Comparison of ENCODE assay signal across 9 cellular contexts in genomic region chr2:3651686-3652516, GRCh38. TPM values are rescaled to one million over a fixed set of nuclear protein-coding genes. Genes with fewer than 3 reads are reported as not detected.
A peak's percentile ranks its signal among the peaks of the same experiment; 100 is the strongest.
DNase-seq lines count a peak whose midpoint lies in the region; ATAC-seq and TF ChIP-seq lines count a peak whose summit lies in the region.
"Had no signal": no experiment of that assay in that cellular context is flagged by ENCODE, and none has a peak within 500 bp of the region (broad histone marks: within the 10 kb centered on the region; RNA-seq: fewer than 3 reads in every experiment).

No MANE protein-coding gene starts in this region.

- peak overlapping the region; percentile 79 to 96 (median 89) for H3K4me3 Mint-ChIP-seq in CD8-positive, alpha-beta memory T cell

- CTCF ChIA-PET in CD8-positive, alpha-beta memory T cell (lab: Charles Lee) = interaction anchor here (0.6 to 5.4 kb wide), 18 partner anchors 8 to 275 kb away, joined by 3 to 61 read pairs (median 4); partner anchors contain the start of genes ADI1, RNASEH1 and RPS7

- no peaks in the 10 kb centered on the region for H3K27me3 ChIP-seq in CD8-positive, alpha-beta memory T cell (ENCODE audit: insufficient read depth, low read length, poor library complexity, severe bottlenecking)
- H3K27me3 ChIP-seq in HUES48 (ENCODE audit: control insufficient read depth, insufficient read depth, low read length) (no peaks in the 10 kb centered on the region), vagina (no peaks in the 10 kb centered on the region)

- peaks cover 11 to 18% (median 16%) of the 10 kb centered on the region in 3 donors for H3K4me1 Mint-ChIP-seq in CD8-positive, alpha-beta memory T cell

- no peak for TF ChIP-seq POLR2A in vagina (IDR thresholded peaks at IDR 0.05)

- peaks cover 0 to 11% of the 10 kb centered on the region in 2 donors for H3K27me3 Mint-ChIP-seq in CD8-positive, alpha-beta memory T cell

- peak; percentile 88 for ATAC-seq in GM19467 (IDR thresholded peaks at IDR 0.05; ENCODE audit: unreplicated experiment)
- ATAC-seq in activated naive CD4-positive, alpha-beta T cell treated with anti-CD3 and anti-CD28 coated beads, Interleukin-2, amount 50 U/mL, for 72 hours = peak; percentile 78 to 86
- ATAC-seq in left ventricle myocardium superior = peak; percentile 56

- peak overlapping the region; percentile 32 for H3K27ac ChIP-seq in CD8-positive, alpha-beta memory T cell (ENCODE audit: low read depth, low read length)
- H3K27ac ChIP-seq in HUES48 (ENCODE audit: low read depth, low read length) (peak overlapping the region; percentile 89), vagina (no peak overlapping the region)
- H3K27ac ChIP-seq: HL-60 had no signal

- peak overlapping the region; percentile 41 for H3K9ac ChIP-seq in HUES48 (ENCODE audit: low read depth, low read length)

- intact Hi-C loops in left ventricle myocardium superior (cut with micrococcal nuclease) = loop anchor here (10.0 kb wide), 1 partner anchor 227 kb away; no protein-coding TSS in a partner anchor
- intact Hi-C loops in vagina (cut with DNase I) = loop anchor here (10.0 kb wide), 1 partner anchor 227 kb away; no protein-coding TSS in a partner anchor

- H3K36me3 ChIP-seq in CD8-positive, alpha-beta memory T cell (ENCODE audit: insufficient read depth, low read length) = no peaks in the 10 kb centered on the region
- no peaks in the 10 kb centered on the region for H3K36me3 ChIP-seq in HUES48 (ENCODE audit: control insufficient read depth, insufficient read depth, low read length)
- H3K36me3 ChIP-seq in vagina = no peaks in the 10 kb centered on the region

- POLR2A ChIA-PET in CD8-positive, alpha-beta memory T cell (lab: Charles Lee) = interaction anchor here (0.7 to 1.7 kb wide), 4 partner anchors 76 to 133 kb away, joined by 4 to 9 read pairs (median 6); partner anchors contain the start of genes ADI1 and RNASEH1

- H3K4me1 ChIP-seq in CD8-positive, alpha-beta memory T cell (ENCODE audit: insufficient read depth, low read length) = peaks cover 9% of the 10 kb centered on the region
- H3K4me1 ChIP-seq in HUES48 (ENCODE audit: control insufficient read depth, insufficient read depth, low read length) = peaks cover 9% of the 10 kb centered on the region
- peaks cover 4% of the 10 kb centered on the region for H3K4me1 ChIP-seq in vagina

- peak overlapping the region; percentile 66 for H3K4me3 ChIP-seq in CD8-positive, alpha-beta memory T cell (ENCODE audit: low read length)
- H3K4me3 ChIP-seq in HUES48 (ENCODE audit: low read depth, low read length) = peak overlapping the region; percentile 39
- peak overlapping the region; percentile 25 to 34 for H3K4me3 ChIP-seq in vagina

- peak; percentile 33 to 89 (median 75) for DNase-seq in CD8-positive, alpha-beta memory T cell
- DNase-seq in RPMI7951 (ENCODE audit: low read depth) (peak; percentile 62), left ventricle myocardium superior (peak; percentile 57), putamen (ENCODE audit: low spot score) (peak; percentile 88), vagina (ENCODE audit: extremely low spot score in 2 of 2) (no peak)
- DNase-seq in activated naive CD4-positive, alpha-beta T cell treated with anti-CD3 and anti-CD28 coated beads, Interleukin-2, amount 50 U/mL, for 72 hours (ENCODE audit: low spot score in 2 of 2) = peak; percentile 66 to 73

- H3K27ac Mint-ChIP-seq in CD8-positive, alpha-beta memory T cell = peak overlapping the region in 7 of 8 donors; percentile 87 to 98 (median 95)
- peak overlapping the region; percentile 83 to 97 for H3K27ac Mint-ChIP-seq in activated naive CD4-positive, alpha-beta T cell treated with anti-CD3 and anti-CD28 coated beads, Interleukin-2, amount 50 U/mL, for 72 hours

- H3K36me3 Mint-ChIP-seq in CD8-positive, alpha-beta memory T cell = no peaks in the 10 kb centered on the region
- H3K36me3 Mint-ChIP-seq in activated naive CD4-positive, alpha-beta T cell treated with anti-CD3 and anti-CD28 coated beads, Interleukin-2, amount 50 U/mL, for 72 hours = no peaks in the 10 kb centered on the region

- no peaks in the 10 kb centered on the region for H3K9me3 Mint-ChIP-seq in CD8-positive, alpha-beta memory T cell
- H3K9me3 Mint-ChIP-seq in activated naive CD4-positive, alpha-beta T cell treated with anti-CD3 and anti-CD28 coated beads, Interleukin-2, amount 50 U/mL, for 72 hours = no peaks in the 10 kb centered on the region

- TF ChIP-seq CTCF in vagina (IDR thresholded peaks at IDR 0.05) = no peak

- H3K9me3 ChIP-seq in CD8-positive, alpha-beta memory T cell (ENCODE audit: low read length) = no peaks in the 10 kb centered on the region
- H3K9me3 ChIP-seq in HUES48 (ENCODE audit: control insufficient read depth, insufficient read depth, low read length) = no peaks in the 10 kb centered on the region
- H3K9me3 ChIP-seq in vagina = no peaks in the 10 kb centered on the region

RNA-seq across cellular contexts. Expression of gene ALLC, which starts 6.1 kb away (rescaled TPM):
- total RNA-seq in CD8-positive, alpha-beta memory T cell = not detected
- polyA plus RNA-seq in CD8-positive, alpha-beta memory T cell = not detected
- not detected in 2 replicates for total RNA-seq in RPMI7951 (2014; rRNA removed; shearing (Covaris generic))
- not detected for total RNA-seq in activated naive CD4-positive, alpha-beta T cell treated with anti-CD3 and anti-CD28 coated beads, Interleukin-2, amount 50 U/mL, for 72 hours
- total RNA-seq in left ventricle myocardium superior (not detected), vagina (not detected)

RNA-seq across cellular contexts. Expression of gene DCDC2C, which starts 51.5 kb away (rescaled TPM):
- total RNA-seq in CD8-positive, alpha-beta memory T cell = not detected
- not detected for polyA plus RNA-seq in CD8-positive, alpha-beta memory T cell
- total RNA-seq in RPMI7951 (2014; rRNA removed; shearing (Covaris generic)) = not detected in 2 replicates
- not detected for total RNA-seq in activated naive CD4-positive, alpha-beta T cell treated with anti-CD3 and anti-CD28 coated beads, Interleukin-2, amount 50 U/mL, for 72 hours
- total RNA-seq in left ventricle myocardium superior = not detected
- total RNA-seq in vagina = not detected

RNA-seq across cellular contexts. Expression of gene COLEC11, which starts 57.0 kb away (rescaled TPM):
- total RNA-seq in CD8-positive, alpha-beta memory T cell = under 1 TPM; 0.24 to 0.29 TPM
- not detected for polyA plus RNA-seq in CD8-positive, alpha-beta memory T cell
- 0.48 TPM in 1 of 2 replicates, not detected in the other for total RNA-seq in RPMI7951 (2014; rRNA removed; shearing (Covaris generic))
- total RNA-seq in activated naive CD4-positive, alpha-beta T cell treated with anti-CD3 and anti-CD28 coated beads, Interleukin-2, amount 50 U/mL, for 72 hours = not detected
- total RNA-seq in left ventricle myocardium superior (2.1 TPM), vagina (not detected)

Comparison
In these comparisons a context has a peak if more than half of its experiments do, and no peak if none do; other contexts are left out.
1. DNase-seq: peak in CD8-positive, alpha-beta memory T cell (5 of 5), RPMI7951 (single experiment), activated naive CD4-positive, alpha-beta T cell treated with anti-CD3 and anti-CD28 coated beads, Interleukin-2, amount 50 U/mL, for 72 hours (2 of 2), left ventricle myocardium superior (single experiment) and putamen (single experiment); none in vagina (0 of 2).
2. Peak in every context shown above with its lines, with median percentiles within 50 percentile points of each other: H3K4me3 ChIP-seq and ATAC-seq.